Comparison of ENCODE assay signal across 15 cellular contexts in the genomic region with DNA sequence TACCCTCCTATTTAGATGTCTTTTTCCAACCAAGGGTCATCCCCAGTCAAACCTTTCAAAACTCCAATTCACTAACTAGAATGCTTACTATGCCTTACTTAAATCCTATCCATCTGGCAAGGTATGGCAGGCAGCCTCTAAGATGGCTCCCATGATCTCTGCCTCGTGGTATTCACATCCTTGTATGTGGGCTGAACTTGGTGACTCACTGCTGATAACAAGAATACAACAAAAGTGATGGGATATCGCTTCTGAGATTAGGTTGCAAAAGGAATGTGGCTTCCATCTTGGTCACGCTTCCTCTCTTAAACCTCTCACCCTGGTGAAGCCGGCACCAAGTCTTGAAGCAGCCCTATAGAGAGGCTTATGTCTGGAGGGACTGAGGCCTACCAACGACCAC. TPM values are rescaled to one million over a fixed set of nuclear protein-coding genes. Genes with fewer than 3 reads are reported as not detected.
DNase-seq lines count a peak whose midpoint lies in the region; ATAC-seq and TF ChIP-seq lines count a peak whose summit lies in the region.
"Had no signal": no experiment of that assay in that cellular context is flagged by ENCODE, and none has a peak within 500 bp of the region (broad histone marks: within the 10 kb centered on the region; RNA-seq: fewer than 3 reads in every experiment).

No MANE protein-coding gene starts in this region.

- H3K36me3 Mint-ChIP-seq in effector memory CD8-positive, alpha-beta T cell (ENCODE audit: insufficient read depth), result no peaks in the 10 kb centered on the region
- H3K36me3 Mint-ChIP-seq: activated naive CD8-positive, alpha-beta T cell had no signal

- no peaks in the 10 kb centered on the region for H3K27me3 Mint-ChIP-seq in effector memory CD8-positive, alpha-beta T cell
- H3K27me3 Mint-ChIP-seq: activated naive CD8-positive, alpha-beta T cell had no signal

- no peak overlapping the region for H2BK120ac ChIP-seq in neuronal stem cell (ENCODE audit: low read depth, low read length)

- H4K8ac ChIP-seq in neuronal stem cell (ENCODE audit: low read depth, low read length), result no peak overlapping the region

- no peak overlapping the region for H3K27ac Mint-ChIP-seq in effector memory CD8-positive, alpha-beta T cell
- H3K27ac Mint-ChIP-seq: activated naive CD8-positive, alpha-beta T cell had no signal

- H2BK15ac ChIP-seq in neuronal stem cell (ENCODE audit: low read length), result no peak overlapping the region

- H3K4me3 ChIP-seq in cardiac fibroblast (replicated peaks in 1 of 2; ENCODE audit: low read depth in 2 of 2, low read length in 2 of 2) (no peak overlapping the region), neuronal stem cell (ENCODE audit: low read length in 2 of 2) (no peak overlapping the region)
- H3K4me3 ChIP-seq: pancreas, vagina had no signal

- H3K36me3 ChIP-seq in neuronal stem cell (replicated peaks in 1 of 2; ENCODE audit: control insufficient read depth in 2 of 2, insufficient read depth in 2 of 2, low read length in 2 of 2), result no peaks in the 10 kb centered on the region
- H3K36me3 ChIP-seq: pancreas, vagina had no signal

- ATAC-seq in effector memory CD8-positive, alpha-beta T cell (replicated peaks), result no peak
- ATAC-seq: Panc1 had no signal

- no peak overlapping the region for H3K4me2 ChIP-seq in neuronal stem cell (ENCODE audit: insufficient read depth, low read length, poor library complexity, severe bottlenecking)

- H3K14ac ChIP-seq in neuronal stem cell (ENCODE audit: low read length), result no peak overlapping the region

- peak overlapping the region; percentile 49 for H2AFZ ChIP-seq in neuronal stem cell (ENCODE audit: low read length)

- DNase-seq in Daoy (ENCODE audit: low read depth) (peak; percentile 89), M059J (ENCODE audit: low read depth) (peak; percentile 73), cardiac fibroblast (ENCODE audit: low read depth in 2 of 2) (peak; percentile 56 to 69), neuronal stem cell (ENCODE audit: low spot score) (no peak), AML-193 (lab: John Stamatoyannopoulos, UW) (no peak), NCI-H748 treated with DMSO at 0.1 percent for 48 hours (lab: John Stamatoyannopoulos, UW) (no peak)
- no peak for DNase-seq in effector memory CD8-positive, alpha-beta T cell
- DNase-seq: activated CD4-positive, alpha-beta T cell treated with anti-CD3 and anti-CD28 coated beads for 1 hour; GF-D8; GOT3; NCI-H1417 treated with DMSO at 0.1 percent for 48 hours; pancreas had no signal

- H3K27me3 ChIP-seq in neuronal stem cell (ENCODE audit: control insufficient read depth in 3 of 3, insufficient read depth in 3 of 3, low read depth in 1 of 3, low read length in 3 of 3), result no peaks in the 10 kb centered on the region
- H3K27me3 ChIP-seq: pancreas, vagina had no signal

- H3K18ac ChIP-seq in neuronal stem cell (ENCODE audit: low read length), result no peak overlapping the region

- no peak overlapping the region for H4K91ac ChIP-seq in neuronal stem cell (ENCODE audit: low read depth, low read length, poor library complexity)

- no peak for TF ChIP-seq CTCF in cardiac fibroblast (IDR thresholded peaks at IDR 0.05; ENCODE audit: low read depth, low read length)

- H3K23ac ChIP-seq in neuronal stem cell (ENCODE audit: low read depth, low read length, poor library complexity), result no peak overlapping the region

- H2BK12ac ChIP-seq in neuronal stem cell (ENCODE audit: low read length), result no peak overlapping the region

- no peak overlapping the region for H2BK5ac ChIP-seq in neuronal stem cell (ENCODE audit: low read length)

- H3K9ac ChIP-seq in neuronal stem cell (ENCODE audit: low read depth, low read length, poor library complexity), result no peak overlapping the region

- no peak overlapping the region for H3K4me3 Mint-ChIP-seq in effector memory CD8-positive, alpha-beta T cell
- H3K4me3 Mint-ChIP-seq: activated naive CD8-positive, alpha-beta T cell had no signal

- peaks cover 11 to 12% of the 10 kb centered on the region in 2 donors for H3K4me1 ChIP-seq in neuronal stem cell (ENCODE audit: control insufficient read depth in 2 of 2, insufficient read depth in 1 of 2, low read depth in 1 of 2, low read length in 2 of 2)

- no peaks in the 10 kb centered on the region for H3K79me1 ChIP-seq in neuronal stem cell (ENCODE audit: low read depth, low read length)

- no peaks in the 10 kb centered on the region for H3K4me1 Mint-ChIP-seq in effector memory CD8-positive, alpha-beta T cell (ENCODE audit: low read depth in 2 of 2)

- H3K9me3 Mint-ChIP-seq in effector memory CD8-positive, alpha-beta T cell, result no peaks in the 10 kb centered on the region

- H3K9me3 ChIP-seq in neuronal stem cell (replicated peaks in 1 of 2; ENCODE audit: control insufficient read depth in 2 of 2, insufficient read depth in 1 of 2, low read depth in 1 of 2, low read length in 2 of 2), result no peaks in the 10 kb centered on the region
- H3K9me3 ChIP-seq: pancreas, vagina had no signal

- WGBS in neuronal stem cell (ENCODE audit: extremely low coverage in 2 of 2, insufficient read length in 2 of 2, insufficient replicate concordance in 1 of 2), 2 donors, result no CpG with 5 or more reads among the region's 5 CpGs

- H2AK5ac ChIP-seq in neuronal stem cell (ENCODE audit: low read depth, low read length), result no peak overlapping the region

- no peak overlapping the region for H3K27ac ChIP-seq in neuronal stem cell (replicated peaks; ENCODE audit: low read length)
- H3K27ac ChIP-seq: vagina had no signal

- H3K4ac ChIP-seq in neuronal stem cell (ENCODE audit: low read length), result no peak overlapping the region

RNA-seq across cellular contexts. Expression of gene UPB1, which starts 29.6 kb away (rescaled TPM):
- total RNA-seq in Daoy (2014; rRNA removed; shearing (Covaris generic)), result 0.06 TPM in 1 of 2 replicates, not detected in the other
- 0.05 and 0.47 TPM in 2 replicates for total RNA-seq in M059J (2014; rRNA removed; shearing (Covaris generic))
- 0.21 TPM for polyA plus RNA-seq in neuronal stem cell (2013, experiment 1 of 2)
- polyA plus RNA-seq in neuronal stem cell (2013, experiment 2 of 2), result 0.12 TPM
- total RNA-seq: vagina had no signal

RNA-seq across cellular contexts. Expression of gene ADORA2A, which starts 38.2 kb away (rescaled TPM):
- total RNA-seq in Daoy (2014; rRNA removed; shearing (Covaris generic)), result 0.95 and 2.7 TPM in 2 replicates
- 2.7 and 5.2 TPM in 2 replicates for total RNA-seq in M059J (2014; rRNA removed; shearing (Covaris generic))
- polyA plus RNA-seq in neuronal stem cell (2013, experiment 1 of 2), result 2.9 TPM
- polyA plus RNA-seq in neuronal stem cell (2013, experiment 2 of 2), result 3.1 TPM

Comparison
In these comparisons a context has a peak if more than half of its experiments do, and no peak if none do; other contexts are left out.
1. DNase-seq: peak in Daoy (single experiment), M059J (single experiment) and cardiac fibroblast (2 of 2); none in neuronal stem cell (single experiment), AML-193 (0 of 2), effector memory CD8-positive, alpha-beta T cell (0 of 3) and NCI-H748 treated with DMSO at 0.1 percent for 48 hours (single experiment).